ENCODE assay signal across 1 cellular context in the genomic region with DNA sequence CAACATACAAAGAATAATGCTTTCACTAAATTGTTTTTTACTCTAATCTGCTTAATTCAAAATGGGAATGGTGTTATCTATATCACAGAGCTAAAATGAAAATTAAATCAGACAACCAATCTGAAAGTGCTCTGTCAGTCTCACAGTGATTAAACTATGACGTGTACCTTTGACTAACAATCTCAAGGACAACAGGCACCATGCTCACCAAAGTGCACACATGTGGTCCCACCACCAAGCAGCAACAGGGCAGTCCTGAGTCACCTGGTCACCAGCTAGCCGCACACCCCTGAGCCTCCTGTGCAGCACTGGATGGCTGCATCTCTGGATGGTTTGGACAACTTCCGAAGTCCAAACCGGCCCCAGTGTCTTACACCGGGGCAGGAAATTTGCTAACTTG.
TF ChIP-seq lines count a peak whose summit lies in the region.

No MANE protein-coding gene starts in this region.

TF ChIP-seq in IMR-90, 13 proteins besides CTCF, POLR2A, EP300 and RAD21 (continued from another document):
- TF ChIP-seq, protein P1, sequence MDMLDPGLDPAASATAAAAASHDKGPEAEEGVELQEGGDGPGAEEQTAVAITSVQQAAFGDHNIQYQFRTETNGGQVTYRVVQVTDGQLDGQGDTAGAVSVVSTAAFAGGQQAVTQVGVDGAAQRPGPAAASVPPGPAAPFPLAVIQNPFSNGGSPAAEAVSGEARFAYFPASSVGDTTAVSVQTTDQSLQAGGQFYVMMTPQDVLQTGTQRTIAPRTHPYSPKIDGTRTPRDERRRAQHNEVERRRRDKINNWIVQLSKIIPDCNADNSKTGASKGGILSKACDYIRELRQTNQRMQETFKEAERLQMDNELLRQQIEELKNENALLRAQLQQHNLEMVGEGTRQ (IDR thresholded peaks at IDR 0.05; ENCODE audit: low read depth, low read length) = no peak
- TF ChIP-seq CEBPB (IDR thresholded peaks at IDR 0.05; ENCODE audit: low read depth, low read length) (no peak), NFE2L2 (IDR thresholded peaks at IDR 0.05; ENCODE audit: low read depth, low read length) (no peak), RCOR1 (IDR thresholded peaks at IDR 0.05; ENCODE audit: insufficient replicate concordance, low read length) (no peak), MAFK (IDR thresholded peaks at IDR 0.05; ENCODE audit: low read depth, low read length) (no peak), MXI1 (IDR thresholded peaks at IDR 0.05; ENCODE audit: borderline replicate concordance, low read depth, low read length) (no peak), CHD1 (IDR thresholded peaks at IDR 0.05; ENCODE audit: low read depth, low read length) (no peak)
- TF ChIP-seq, protein P2, sequence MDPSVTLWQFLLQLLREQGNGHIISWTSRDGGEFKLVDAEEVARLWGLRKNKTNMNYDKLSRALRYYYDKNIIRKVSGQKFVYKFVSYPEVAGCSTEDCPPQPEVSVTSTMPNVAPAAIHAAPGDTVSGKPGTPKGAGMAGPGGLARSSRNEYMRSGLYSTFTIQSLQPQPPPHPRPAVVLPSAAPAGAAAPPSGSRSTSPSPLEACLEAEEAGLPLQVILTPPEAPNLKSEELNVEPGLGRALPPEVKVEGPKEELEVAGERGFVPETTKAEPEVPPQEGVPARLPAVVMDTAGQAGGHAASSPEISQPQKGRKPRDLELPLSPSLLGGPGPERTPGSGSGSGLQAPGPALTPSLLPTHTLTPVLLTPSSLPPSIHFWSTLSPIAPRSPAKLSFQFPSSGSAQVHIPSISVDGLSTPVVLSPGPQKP (IDR thresholded peaks at IDR 0.05; ENCODE audit: borderline replicate concordance, low read depth, low read length) = no peak
TF ChIP-seq in IMR-90: peak in this region for 0.
